Comparison of ENCODE assay signal across 17 cellular contexts in the genomic region with DNA sequence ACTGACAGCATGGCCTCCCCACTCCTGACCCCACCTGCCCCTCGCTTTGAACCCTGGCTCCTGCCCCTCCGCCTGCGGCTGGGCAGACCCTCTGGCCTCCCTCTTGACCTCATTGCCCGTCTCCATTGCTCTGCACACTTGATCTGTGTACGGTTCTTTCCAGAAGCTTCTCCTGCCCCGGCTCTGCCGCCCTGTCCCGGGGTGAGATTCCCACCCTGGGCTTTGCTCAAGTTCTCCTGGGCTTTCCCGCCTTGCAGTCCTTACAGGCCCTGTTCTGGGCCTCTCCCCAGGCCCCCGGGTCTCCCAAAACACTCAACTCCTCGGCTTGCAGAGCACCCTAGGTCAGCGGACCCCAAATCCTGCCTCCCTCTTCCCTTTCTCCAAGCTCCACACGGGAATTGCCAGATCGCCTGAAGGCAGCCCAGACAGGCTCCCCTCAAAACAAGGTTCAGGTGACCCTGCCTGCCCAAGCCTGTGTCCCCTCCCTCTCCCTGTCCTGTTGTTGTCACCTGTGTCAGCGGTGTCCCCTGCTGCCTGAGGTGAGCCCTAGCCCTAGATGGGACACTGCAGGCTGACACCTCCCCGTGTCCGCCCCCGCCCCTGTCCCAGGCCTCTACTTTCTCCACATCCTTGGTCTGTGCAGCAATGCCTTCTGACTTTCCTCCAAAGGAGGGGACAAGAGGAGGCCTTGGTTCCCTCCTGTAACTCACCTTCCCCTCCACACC. TPM values are rescaled to one million over a fixed set of nuclear protein-coding genes. Genes with fewer than 3 reads are reported as not detected.
DNase-seq lines count a peak whose midpoint lies in the region; ATAC-seq and TF ChIP-seq lines count a peak whose summit lies in the region.
"Had no signal": no experiment of that assay in that cellular context is flagged by ENCODE, and none has a peak within 500 bp of the region (broad histone marks: within the 10 kb centered on the region; RNA-seq: fewer than 3 reads in every experiment).

No MANE protein-coding gene starts in this region.

- peaks cover 22% of the 10 kb centered on the region for H3K4me1 Mint-ChIP-seq in stimulated activated effector memory CD8-positive, alpha-beta T cell treated with anti-CD3 and anti-CD28 coated beads, Interleukin-12 subunit alpha, Interleukin-12 subunit beta, amount 100 ng/mL, for 72 hours
- H3K4me1 Mint-ChIP-seq: activated B cell treated with CpG ODN at 0.5 μM for 24 hours, brain had no signal

- ATAC-seq in stimulated activated effector memory CD8-positive, alpha-beta T cell treated with anti-CD3 and anti-CD28 coated beads, Interleukin-12 subunit alpha, Interleukin-12 subunit beta, amount 100 ng/mL, for 72 hours = no peak

- BruUV-seq in PC-9 (replicated peaks; lab: Mats Ljungman, UMichigan) = no TSS peak

- H3K27me3 ChIP-seq in PC-9 (ENCODE audit: insufficient read depth, low read depth) = peaks cover 28% of the 10 kb centered on the region
- peaks cover 47% of the 10 kb centered on the region for H3K27me3 ChIP-seq in iPS-18a (ENCODE audit: control insufficient read depth, insufficient read depth, low read length)

- intact Hi-C loops in PC-9 (cut with micrococcal nuclease; ENCODE audit: unreplicated experiment) = no loop called here

- POLR2A ChIA-PET in PC-9 (lab: Charles Lee; ENCODE audit: unreplicated experiment) = no interaction called here
- POLR2A ChIA-PET in GM10248 (lab: Yijun Ruan, JAX) = no interaction called here

- H4K20me1 ChIP-seq in PC-9 (ENCODE audit: insufficient read depth) = no peaks in the 10 kb centered on the region

- H3K36me3 ChIP-seq in PC-9 (ENCODE audit: low read depth) = no peaks in the 10 kb centered on the region
- peaks cover 8% of the 10 kb centered on the region for H3K36me3 ChIP-seq in iPS-18a (ENCODE audit: control insufficient read depth, low read depth, low read length)
- H3K36me3 ChIP-seq: lower lobe of right lung, MG63 had no signal

- peak overlapping the region; percentile 18 for H3K4me3 Mint-ChIP-seq in stimulated activated effector memory CD8-positive, alpha-beta T cell treated with anti-CD3 and anti-CD28 coated beads, Interleukin-12 subunit alpha, Interleukin-12 subunit beta, amount 100 ng/mL, for 72 hours
- H3K4me3 Mint-ChIP-seq: activated B cell treated with CpG ODN at 0.5 μM for 24 hours had no signal

- no peaks in the 10 kb centered on the region for H3K9me3 Mint-ChIP-seq in stimulated activated effector memory CD8-positive, alpha-beta T cell treated with anti-CD3 and anti-CD28 coated beads, Interleukin-12 subunit alpha, Interleukin-12 subunit beta, amount 100 ng/mL, for 72 hours
- H3K9me3 Mint-ChIP-seq: activated B cell treated with CpG ODN at 0.5 μM for 24 hours had no signal

- H3K4me2 ChIP-seq in PC-9 = peak overlapping the region; percentile 94; the same call in 1 of the 2 replicates

- no peaks in the 10 kb centered on the region for H3K9me3 ChIP-seq in PC-9 (ENCODE audit: insufficient read depth, low read depth)
- no peaks in the 10 kb centered on the region for H3K9me3 ChIP-seq in iPS-18a (ENCODE audit: control insufficient read depth, low read depth, low read length)
- H3K9me3 ChIP-seq: lower lobe of right lung, MG63 had no signal

- H3K4me3 ChIP-seq in PC-9 (no peak overlapping the region), iPS-18a (ENCODE audit: low read length) (peak overlapping the region; percentile 57)

- no peaks in the 10 kb centered on the region for H3K9me2 ChIP-seq in PC-9 (ENCODE audit: insufficient read depth)

- H3K79me2 ChIP-seq in PC-9 (ENCODE audit: low read depth) = no peaks in the 10 kb centered on the region

- H3K36me3 Mint-ChIP-seq in stimulated activated effector memory CD8-positive, alpha-beta T cell treated with anti-CD3 and anti-CD28 coated beads, Interleukin-12 subunit alpha, Interleukin-12 subunit beta, amount 100 ng/mL, for 72 hours = no peaks in the 10 kb centered on the region
- H3K36me3 Mint-ChIP-seq: brain had no signal

- H3K27ac Mint-ChIP-seq in stimulated activated effector memory CD8-positive, alpha-beta T cell treated with anti-CD3 and anti-CD28 coated beads, Interleukin-12 subunit alpha, Interleukin-12 subunit beta, amount 100 ng/mL, for 72 hours = no peak overlapping the region
- H3K27ac Mint-ChIP-seq: activated B cell treated with CpG ODN at 0.5 μM for 24 hours had no signal

- H3K4me1 ChIP-seq in PC-9 (replicated peaks; ENCODE audit: insufficient read depth) = peaks cover 8% of the 10 kb centered on the region; the same call in 1 of the 2 replicates
- peaks cover 5% of the 10 kb centered on the region for H3K4me1 ChIP-seq in iPS-18a (ENCODE audit: control insufficient read depth, low read depth, low read length)

- H2AFZ ChIP-seq in PC-9 = no peak overlapping the region

- TF ChIP-seq CTCF in PC-9 (conservative IDR thresholded peaks at IDR 0.05) = no peak
- no peak for TF ChIP-seq CTCF in GM10248 (IDR thresholded peaks at IDR 0.05; ENCODE audit: control extremely low read depth, extremely low read depth, low read depth, missing control alignments)

- no peak overlapping the region for H3K27ac ChIP-seq in PC-9
- H3K27ac ChIP-seq in iPS-18a (ENCODE audit: low read length) = no peak overlapping the region
- H3K27ac ChIP-seq: lower lobe of right lung had no signal

- no peak overlapping the region for H3K9ac ChIP-seq in iPS-18a (ENCODE audit: low read length)

- CTCF ChIA-PET in PC-9 (lab: Charles Lee) (no interaction called here), GM10248 (lab: Yijun Ruan, JAX) (no interaction called here)

- H3F3A ChIP-seq in PC-9 (ENCODE audit: insufficient read depth, low read depth) = no peaks in the 10 kb centered on the region; the same call in 1 of the 2 replicates

- peak; percentile 50 for DNase-seq in activated effector memory CD4-positive, alpha-beta T cell treated with anti-CD3 and anti-CD28 coated beads, Interleukin-2, amount 50 U/mL, for 16 hours
- DNase-seq in activated effector memory CD4-positive, alpha-beta T cell treated with Interleukin-2 at 50 U/mL for 16 hours = no peak
- DNase-seq in PC-9 = no peak
- DNase-seq in stimulated activated effector memory CD8-positive, alpha-beta T cell treated with anti-CD3 and anti-CD28 coated beads, Interleukin-12 subunit alpha, Interleukin-12 subunit beta, amount 100 ng/mL, for 72 hours (ENCODE audit: low spot score in 2 of 2) = no peak
- DNase-seq in GM10248 (ENCODE audit: extremely low spot score) = no peak
- DNase-seq in GM19240 (ENCODE audit: insufficient read length, low spot score) = no peak
- no peak for DNase-seq in activated CD4-positive, CD25-positive, alpha-beta regulatory T cell (lab: John Stamatoyannopoulos, UW)
- DNase-seq: activated B cell treated with CpG ODN at 0.5 μM for 24 hours; activated naive CD4-positive, alpha-beta T cell treated with Interleukin-2 at 50 U/mL for 16 hours; DND-41; lower lobe of right lung; MG63; NCI-H1694; NCI-H345 had no signal

RNA-seq across cellular contexts. Expression of a gene that starts 1.5 kb away (rescaled TPM):
- total RNA-seq in PC-9 (2021) = 3.9 and 12.8 TPM in 2 replicates
- total RNA-seq: activated B cell treated with CpG ODN at 0.5 μM for 24 hours, frontal cortex, lower lobe of right lung had no signal
